30 cellular contexts compared by ENCODE assay signal in genomic region chr6:1105833-1106400, GRCh38.
DNase-seq lines count a peak whose midpoint lies in the region; ATAC-seq, FAIRE-seq and TF ChIP-seq lines count a peak whose summit lies in the region.
"Had no signal": no experiment of that assay in that cellular context is flagged by ENCODE, and none has a peak within 500 bp of the region (broad histone marks: within the 10 kb centered on the region; RNA-seq: fewer than 3 reads in every experiment).

No MANE protein-coding gene starts in this region.

- H3K4me3 ChIP-seq in bronchial epithelial cell (ENCODE audit: low read depth, low read length), result no peak overlapping the region
- no peak overlapping the region for H3K4me3 ChIP-seq in fibroblast of mammary gland (ENCODE audit: control insufficient read depth, low read depth, low read length)
- H3K4me3 ChIP-seq: A549, GM23338, K562, SK-N-MC had no signal

- no peaks in the 10 kb centered on the region for H3K36me3 ChIP-seq in bronchial epithelial cell (ENCODE audit: control insufficient read depth, insufficient read depth, low read length)
- H3K36me3 ChIP-seq: BE2C had no signal

- TF ChIP-seq CTCF in bronchial epithelial cell (IDR thresholded peaks at IDR 0.05; ENCODE audit: insufficient read depth, low read length, severe bottlenecking), result no peak
- TF ChIP-seq CTCF in fibroblast of mammary gland (conservative IDR thresholded peaks at IDR 0.05; ENCODE audit: control insufficient read depth, insufficient read depth, low read depth, low read length), result no peak

- no peak for ATAC-seq in GM21786 (IDR thresholded peaks at IDR 0.05; ENCODE audit: unreplicated experiment)
- no peak for ATAC-seq in HG03280 (IDR thresholded peaks at IDR 0.05; ENCODE audit: unreplicated experiment)
- ATAC-seq: A549, GM23338, HepG2, K562 had no signal

- H3K27me3 ChIP-seq in bronchial epithelial cell (ENCODE audit: control insufficient read depth, insufficient read depth, low read length), result no peaks in the 10 kb centered on the region

- DNase-seq in GM03348 (ENCODE audit: low spot score), result peak; percentile 23
- DNase-seq in bronchial epithelial cell (ENCODE audit: low read depth), result peak; percentile 81
- peak; percentile 15 for DNase-seq in fibroblast of mammary gland (ENCODE audit: low read depth)
- no peak for DNase-seq in DMS153 (lab: John Stamatoyannopoulos, UW)
- no peak for DNase-seq in nucleus accumbens (lab: John Stamatoyannopoulos, UW)
- DNase-seq: BE2C; CD8-positive, alpha-beta memory T cell; DMS 273 treated with DMSO at 0.1 percent for 48 hours; DMS79 treated with DMSO at 0.1 percent for 48 hours; H9; HFFc6; Kasumi-1; MV-4-11; NCI-H1105; NCI-H1436 treated with DMSO at 0.1 percent for 48 hours; NCI-H187 treated with DMSO at 0.1 percent for 48 hours; NCI-H446; NCI-H524 treated with DMSO at 0.1 percent for 48 hours; NCI-H774; SIG-M5; SW 1271 had no signal

- no peak for FAIRE-seq in bronchial epithelial cell (lab: Jason Lieb, UNC)
- FAIRE-seq: A549, GM19239, K562, RCC 7860 had no signal

Comparison
In these comparisons a context has a peak if more than half of its experiments do, and no peak if none do; other contexts are left out.
1. DNase-seq: peak in GM03348 (single experiment), bronchial epithelial cell (single experiment) and fibroblast of mammary gland (single experiment); none in DMS153 (single experiment) and nucleus accumbens (0 of 56).